Comparison of ENCODE assay signal across 27 cellular contexts in the genomic region with DNA sequence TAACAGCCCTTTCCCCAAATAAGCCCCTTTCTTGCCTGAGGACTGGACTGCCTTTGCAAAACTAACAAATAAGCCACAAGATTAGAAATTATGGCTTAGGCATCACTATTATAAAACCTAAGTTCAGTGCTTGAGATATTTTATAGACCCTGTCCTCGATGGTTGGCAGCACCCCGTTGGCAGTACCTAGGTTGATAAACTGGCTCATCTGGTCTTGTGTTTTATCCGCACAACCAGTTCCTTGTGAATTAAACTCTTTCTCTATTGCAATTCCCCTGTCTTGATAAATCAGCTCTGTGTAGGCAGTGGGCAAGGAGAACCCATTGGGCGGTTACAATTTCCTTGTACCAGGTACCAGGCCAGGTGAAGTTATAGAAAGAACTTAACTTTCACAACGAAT. TPM values are rescaled to one million over a fixed set of nuclear protein-coding genes. Genes with fewer than 3 reads are reported as not detected.
A peak's percentile ranks its signal among the peaks of the same experiment; 100 is the strongest.
DNase-seq lines count a peak whose midpoint lies in the region; ATAC-seq, FAIRE-seq and TF ChIP-seq lines count a peak whose summit lies in the region.
"Had no signal": no experiment of that assay in that cellular context is flagged by ENCODE, and none has a peak within 500 bp of the region (broad histone marks: within the 10 kb centered on the region; RNA-seq: fewer than 3 reads in every experiment).

No MANE protein-coding gene starts in this region.

- no peak for ATAC-seq in SK-N-SH treated with all-trans-retinoic acid at 6 μM for 48 hours
- ATAC-seq: activated CD8-positive, alpha-beta T cell treated with anti-CD3 and anti-CD28 coated beads, Interleukin-2, amount 10 ng/mL, durations not matched to agents 7 days and 5 days; CD8-positive, alpha-beta T cell; T-helper 17 cell had no signal

- H3K27me3 ChIP-seq in SK-N-SH (ENCODE audit: insufficient read depth) (no peaks in the 10 kb centered on the region), esophagus squamous epithelium (no peaks in the 10 kb centered on the region)
- H3K27me3 ChIP-seq: sigmoid colon, testis, uterus had no signal

- peak overlapping the region; percentile 73 for H3K4me2 ChIP-seq in SK-N-SH

- DNase-seq in SK-N-SH (no peak), esophagus squamous epithelium (lab: John Stamatoyannopoulos, UW) (no peak), head of caudate nucleus (no peak), DMS 273 (lab: John Stamatoyannopoulos, UW; ENCODE audit: unreplicated experiment) (no peak), HPDE6-E6E7 (ENCODE audit: extremely low spot score) (no peak), frontal cortex (ENCODE audit: low spot score in 2 of 2) (no peak)
- DNase-seq: 8988T; activated CD8-positive, alpha-beta T cell treated with anti-CD3 and anti-CD28 coated beads, Interleukin-2, amount 10 ng/mL, durations not matched to agents 7 days and 5 days; activated effector memory CD4-positive, alpha-beta T cell treated with Interleukin-2 at 50 U/mL for 16 hours; CD8-positive, alpha-beta T cell; cerebellar nuclear complex; NCI-H1105; NCI-H1930; NCI-H69; sigmoid colon; stimulated activated CD4-positive, alpha-beta T cell treated with anti-CD3 and anti-CD28 coated beads, Interleukin-15, amount 100 ng/mL, for 24 hours; stimulated activated naive CD4-positive, alpha-beta T cell treated with Interleukin-2 at 50 U/mL for 16 hours; T-helper 17 cell; testis; uterus had no signal

- H3K4me3 ChIP-seq in SK-N-SH (ENCODE audit: low read depth in 2 of 2, low read length in 1 of 2) (no peak overlapping the region), esophagus squamous epithelium (no peak overlapping the region)
- H3K4me3 ChIP-seq: lung, sigmoid colon, SK-N-MC, testis, uterus had no signal

- H4K20me1 ChIP-seq in SK-N-SH (ENCODE audit: insufficient read depth) = no peaks in the 10 kb centered on the region

- intact Hi-C loops in esophagus squamous epithelium (cut with DNase I) = no loop called here
- intact Hi-C loops in head of caudate nucleus (cut with DNase I) = no loop called here

- H3K4me1 ChIP-seq in SK-N-SH (ENCODE audit: control insufficient read depth in 1 of 2, insufficient read depth in 2 of 2, low read depth in 1 of 2, low read length in 1 of 2) (peaks cover 17 to 31% of the 10 kb centered on the region in 2 experiments; a peak in 3 of 4 replicates), esophagus squamous epithelium (peaks cover 22 to 100% (median 35%) of the 10 kb centered on the region in 3 donors)

- H3K9me2 ChIP-seq in SK-N-SH = no peaks in the 10 kb centered on the region

- H2AFZ ChIP-seq in SK-N-SH (ENCODE audit: low read depth) = no peak overlapping the region

- H3K9me3 ChIP-seq in SK-N-SH (no peaks in the 10 kb centered on the region), esophagus squamous epithelium (no peaks in the 10 kb centered on the region)
- H3K9me3 ChIP-seq: sigmoid colon, testis, uterus had no signal

- H3K27ac ChIP-seq in SK-N-SH (ENCODE audit: low read depth in 2 of 2, low read length in 1 of 2) (peak overlapping the region in 1 of 2 experiments; percentile 98; a peak in 1 of 4 replicates), VCaP (peak overlapping the region; percentile 93), esophagus squamous epithelium (peak overlapping the region in 3 of 4 donors; percentile 77 to 89 (median 80))
- H3K27ac ChIP-seq: sigmoid colon, SK-N-MC, testis, uterus had no signal

- H3K79me2 ChIP-seq in SK-N-SH (ENCODE audit: insufficient read depth) = peaks cover 79% of the 10 kb centered on the region

- H3F3A ChIP-seq in SK-N-SH (replicated peaks; ENCODE audit: insufficient read depth) = peaks cover 40% of the 10 kb centered on the region

- TF ChIP-seq RAD21 in SK-N-SH (IDR thresholded peaks at IDR 0.05; ENCODE audit: low read length) = no peak

- no peak for FAIRE-seq in frontal cortex (lab: Jason Lieb, UNC)

- CTCF ChIA-PET in SK-N-SH (lab: Yijun Ruan, JAX) = interaction anchor here (0.6 kb wide), 1 partner anchor 21 kb away, joined by 4 read pairs; no protein-coding TSS in a partner anchor

- no peak for TF ChIP-seq CTCF in SK-N-SH (IDR thresholded peaks at IDR 0.05)
- no peak for TF ChIP-seq CTCF in VCaP (conservative IDR thresholded peaks at IDR 0.05)
- TF ChIP-seq CTCF in esophagus squamous epithelium (IDR thresholded peaks at IDR 0.05) = no peak

- H3K36me3 ChIP-seq in SK-N-SH (replicated peaks in 1 of 2; ENCODE audit: control insufficient read depth in 1 of 2, insufficient read depth in 2 of 2, low read length in 1 of 2) (peaks cover 0 to 4% of the 10 kb centered on the region in 2 experiments), esophagus squamous epithelium (no peaks in the 10 kb centered on the region)
- H3K36me3 ChIP-seq: sigmoid colon, uterus had no signal

- POLR2A ChIA-PET in SK-N-SH (lab: Yijun Ruan, JAX) = no interaction called here

- WGBS in SK-N-SH (ENCODE audit: low lambda C conversion rate) = 91% methylated on average over 5 of the region's 5 CpGs
- WGBS in esophagus squamous epithelium, 2 donors = 57 to 64% methylated on average over 5 of the region's 5 CpGs

- TF ChIP-seq POLR2A in esophagus squamous epithelium (IDR thresholded peaks at IDR 0.05) = no peak

- TF ChIP-seq EP300 in SK-N-SH (IDR thresholded peaks at IDR 0.05; ENCODE audit: borderline replicate concordance in 1 of 2, low read depth in 1 of 2, low read length in 1 of 2) = no peak

- peak overlapping the region; percentile 77; the same call in 1 of the 2 replicates for H3K9ac ChIP-seq in SK-N-SH

TF ChIP-seq in SK-N-SH, 30 proteins besides CTCF, POLR2A, EP300 and RAD21 (continues in another document):
- TF ChIP-seq MXI1 (IDR thresholded peaks at IDR 0.05; ENCODE audit: low read depth, low read length) = no peak
- TF ChIP-seq RCOR1 (IDR thresholded peaks at IDR 0.05; ENCODE audit: low read length) = no peak
- no peak for TF ChIP-seq TAF1 (IDR thresholded peaks at IDR 0.05; ENCODE audit: borderline replicate concordance, low read depth, low read length)
- TF ChIP-seq CHD2 (IDR thresholded peaks at IDR 0.05; ENCODE audit: low read length, partially characterized antibody) = no peak
- TF ChIP-seq, protein P1, sequence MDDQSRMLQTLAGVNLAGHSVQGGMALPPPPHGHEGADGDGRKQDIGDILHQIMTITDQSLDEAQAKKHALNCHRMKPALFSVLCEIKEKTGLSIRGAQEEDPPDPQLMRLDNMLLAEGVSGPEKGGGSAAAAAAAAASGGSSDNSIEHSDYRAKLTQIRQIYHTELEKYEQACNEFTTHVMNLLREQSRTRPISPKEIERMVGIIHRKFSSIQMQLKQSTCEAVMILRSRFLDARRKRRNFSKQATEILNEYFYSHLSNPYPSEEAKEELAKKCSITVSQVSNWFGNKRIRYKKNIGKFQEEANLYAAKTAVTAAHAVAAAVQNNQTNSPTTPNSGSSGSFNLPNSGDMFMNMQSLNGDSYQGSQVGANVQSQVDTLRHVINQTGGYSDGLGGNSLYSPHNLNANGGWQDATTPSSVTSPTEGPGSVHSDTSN (IDR thresholded peaks at IDR 0.05) = no peak
- TF ChIP-seq GABPA (IDR thresholded peaks at IDR 0.05; ENCODE audit: low read depth) = no peak
- TF ChIP-seq ELF1 (IDR thresholded peaks at IDR 0.05) = no peak
- TF ChIP-seq POLR2AphosphoS5 (IDR thresholded peaks at IDR 0.05; ENCODE audit: low read depth, low read length) = no peak
- no peak for TF ChIP-seq JUND (IDR thresholded peaks at IDR 0.05)
- no peak for TF ChIP-seq FOSL2 (IDR thresholded peaks at IDR 0.05; ENCODE audit: borderline replicate concordance, low read depth)
- TF ChIP-seq SIN3A (IDR thresholded peaks at IDR 0.05; ENCODE audit: borderline replicate concordance, low read depth, low read length) = no peak
- no peak for TF ChIP-seq RXRA (IDR thresholded peaks at IDR 0.05; ENCODE audit: borderline replicate concordance, low read depth)
- no peak for TF ChIP-seq GATA2 (CRISPR knock-in tag; IDR thresholded peaks at IDR 0.05)
- no peak for TF ChIP-seq MEF2A (IDR thresholded peaks at IDR 0.05; ENCODE audit: borderline replicate concordance, low read depth)

TF ChIP-seq in SK-N-SH treated with all-trans-retinoic acid at 6 μM for 48 hours, 23 proteins besides CTCF, POLR2A, EP300 and RAD21:
- TF ChIP-seq ZFP3 (CRISPR knock-in tag; IDR thresholded peaks at IDR 0.05) (no peak), ZNF70 (CRISPR knock-in tag; IDR thresholded peaks at IDR 0.05) (no peak), GLIS3 (CRISPR knock-in tag; IDR thresholded peaks at IDR 0.05) (no peak), SNAI2 (CRISPR knock-in tag; IDR thresholded peaks at IDR 0.05) (no peak), ZC3H10 (CRISPR knock-in tag; IDR thresholded peaks at IDR 0.05) (no peak), CSDC2 (CRISPR knock-in tag; IDR thresholded peaks at IDR 0.05) (no peak), OSR1 (CRISPR knock-in tag; IDR thresholded peaks at IDR 0.05) (no peak), TOX (CRISPR knock-in tag; IDR thresholded peaks at IDR 0.05; ENCODE audit: borderline replicate concordance) (no peak), ISL1 (CRISPR knock-in tag; IDR thresholded peaks at IDR 0.05) (no peak), ESRRG (CRISPR knock-in tag; IDR thresholded peaks at IDR 0.05) (no peak)
- TF ChIP-seq, protein P2, sequence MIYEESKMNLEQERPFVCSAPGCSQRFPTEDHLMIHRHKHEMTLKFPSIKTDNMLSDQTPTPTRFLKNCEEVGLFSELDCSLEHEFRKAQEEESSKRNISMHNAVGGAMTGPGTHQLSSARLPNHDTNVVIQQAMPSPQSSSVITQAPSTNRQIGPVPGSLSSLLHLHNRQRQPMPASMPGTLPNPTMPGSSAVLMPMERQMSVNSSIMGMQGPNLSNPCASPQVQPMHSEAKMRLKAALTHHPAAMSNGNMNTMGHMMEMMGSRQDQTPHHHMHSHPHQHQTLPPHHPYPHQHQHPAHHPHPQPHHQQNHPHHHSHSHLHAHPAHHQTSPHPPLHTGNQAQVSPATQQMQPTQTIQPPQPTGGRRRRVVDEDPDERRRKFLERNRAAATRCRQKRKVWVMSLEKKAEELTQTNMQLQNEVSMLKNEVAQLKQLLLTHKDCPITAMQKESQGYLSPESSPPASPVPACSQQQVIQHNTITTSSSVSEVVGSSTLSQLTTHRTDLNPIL (CRISPR knock-in tag; IDR thresholded peaks at IDR 0.05; ENCODE audit: low read depth) = no peak
TF ChIP-seq in SK-N-SH treated with all-trans-retinoic acid at 6 μM for 48 hours: peak in this region for 0.

RNA-seq across cellular contexts. Expression of a gene that starts 6.6 kb away (rescaled TPM):
- polyA plus RNA-seq in SK-N-SH (2012; rRNA removed) = 25.0 and 29.5 TPM in 2 replicates
- polyA plus RNA-seq in SK-N-SH (2012; cell fraction: cytosol; rRNA removed) = 25.4 and 29.7 TPM in 2 replicates
- polyA plus RNA-seq in SK-N-SH (2012; cell fraction: nucleus; rRNA removed) = 12.1 and 19.0 TPM in 2 replicates
- total RNA-seq in esophagus squamous epithelium (10 to 100 TPM; 40.2 to 74.9 (median 58.4) TPM), frontal cortex (30.6 TPM)

RNA-seq across cellular contexts. Expression of a gene that starts 40.4 kb away (rescaled TPM):
- polyA plus RNA-seq in SK-N-SH (2012; rRNA removed) = 0.15 and 0.26 TPM in 2 replicates
- 0.12 and 0.21 TPM in 2 replicates for polyA plus RNA-seq in SK-N-SH (2012; cell fraction: cytosol; rRNA removed)
- polyA plus RNA-seq in SK-N-SH (2012; cell fraction: nucleus; rRNA removed) = 0.11 and 0.22 TPM in 2 replicates
- total RNA-seq in esophagus squamous epithelium (10 to 100 TPM; 50.1 to 90.1 (median 67.9) TPM), frontal cortex (not detected)
- total RNA-seq: activated CD8-positive, alpha-beta T cell treated with anti-CD3 and anti-CD28 coated beads, Interleukin-2, amount 10 ng/mL, durations not matched to agents 7 days and 5 days; CD8-positive, alpha-beta T cell; epithelial cell of proximal tubule; H4; neural crest cell had no signal

Comparison
In these comparisons a context has a peak if more than half of its experiments do, and no peak if none do; other contexts are left out.
1. RNA of a gene that starts 40.4 kb away (total RNA-seq): 50.1 to 90.1 TPM in esophagus squamous epithelium; not detected in frontal cortex (single experiment); every median in the first group is over 10 times any median in the second.